8 cellular contexts compared by ENCODE assay signal in the genomic region with DNA sequence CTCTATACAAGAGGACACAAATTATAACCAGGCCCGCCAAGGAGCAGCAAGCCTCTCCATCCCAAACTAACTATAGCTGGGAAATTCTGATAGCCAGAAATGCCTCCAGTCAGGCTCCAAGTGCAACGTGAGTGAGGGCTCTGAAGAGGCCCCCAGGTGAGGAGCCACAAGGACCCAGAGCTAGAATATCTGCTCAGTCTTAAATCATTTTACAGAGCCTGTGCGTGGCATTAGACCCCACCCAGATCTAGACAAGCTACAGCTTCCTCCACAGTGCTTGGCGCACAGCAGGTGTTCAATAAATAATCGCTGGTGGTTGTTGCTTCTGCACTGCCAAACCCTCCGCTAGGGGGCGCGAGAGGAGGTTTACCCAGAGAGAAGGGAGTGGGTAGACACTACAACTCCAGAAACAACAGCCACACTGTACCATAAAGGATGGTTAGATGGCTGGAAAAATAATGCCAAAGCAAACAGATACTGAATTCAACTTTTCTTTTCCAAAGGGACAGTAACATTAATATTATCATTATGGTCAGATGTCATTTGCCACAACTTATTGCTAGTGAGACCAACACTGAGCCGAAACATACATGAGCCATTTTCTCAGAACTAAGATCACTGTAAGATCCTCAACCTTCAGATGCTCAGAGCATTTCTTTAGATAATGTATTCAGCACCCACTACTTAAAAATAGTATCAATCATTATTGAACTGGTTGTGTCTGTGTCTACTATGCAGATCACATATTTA. TPM values are rescaled to one million over a fixed set of nuclear protein-coding genes. Genes with fewer than 3 reads are reported as not detected.
DNase-seq lines count a peak whose midpoint lies in the region; ATAC-seq and TF ChIP-seq lines count a peak whose summit lies in the region.

No MANE protein-coding gene starts in this region.

- CTCF ChIA-PET in AG04450 (lab: Charles Lee) = interaction anchor here (0.6 kb wide), 2 partner anchors 45 to 526 kb away, joined by 7 to 15 read pairs; no protein-coding TSS in a partner anchor
- CTCF ChIA-PET in GM10248 (lab: Yijun Ruan, JAX) = interaction anchor here (0.8 to 1.3 kb wide), 7 partner anchors 9 to 712 kb away, joined by 3 to 5 read pairs (median 4); no protein-coding TSS in a partner anchor

- peaks cover 2% of the 10 kb centered on the region for H3K36me3 Mint-ChIP-seq in neural crest cell (ENCODE audit: low read depth)

- H3K4me1 Mint-ChIP-seq in neural crest cell = peaks cover 40% of the 10 kb centered on the region

- H3K27ac ChIP-seq in AG04450 (ENCODE audit: low read depth, low read length) = no peak overlapping the region
- no peak overlapping the region for H3K27ac ChIP-seq in body of pancreas

- H3K36me3 ChIP-seq in body of pancreas (replicated peaks in 1 of 2; ENCODE audit: insufficient read depth in 1 of 2, low read depth in 2 of 2) = no peaks in the 10 kb centered on the region

- DNase-seq in AG04450 (ENCODE audit: low read depth, low spot score) (no peak), GM10248 (ENCODE audit: extremely low spot score) (peak; percentile 52), NCI-H524 treated with DMSO at 0.1 percent for 48 hours (lab: John Stamatoyannopoulos, UW) (peak; percentile 9), body of pancreas (peak in 3 of 4 donors; percentile 5 to 31 (median 20)), neural crest cell (ENCODE audit: low read depth, low spot score) (peak; percentile 73)

- H3K9me3 Mint-ChIP-seq in neural crest cell = no peaks in the 10 kb centered on the region

- peaks cover 98% of the 10 kb centered on the region for H3K27me3 Mint-ChIP-seq in neural crest cell (ENCODE audit: low read depth)

- peaks cover 5% of the 10 kb centered on the region for H3K4me1 ChIP-seq in body of pancreas

- whole genome bisulfite sequencing in body of pancreas, 2 donors = 10 to 17% methylated on average over 8 to 9 of the region's 9 CpGs

- H3K4me3 Mint-ChIP-seq in neural crest cell = peak overlapping the region; percentile 25

- no peak overlapping the region for H3K27ac Mint-ChIP-seq in neural crest cell (ENCODE audit: unreplicated experiment)

- peaks cover 8% of the 10 kb centered on the region; the same call in 1 of the 2 replicates for H3K9me3 ChIP-seq in AG04450 (ENCODE audit: control insufficient read depth, insufficient read depth, low read length)
- no peaks in the 10 kb centered on the region for H3K9me3 ChIP-seq in body of pancreas

- intact Hi-C loops in body of pancreas (cut with DNase I) = no loop called here

- TF ChIP-seq CTCF in AG04450 (IDR thresholded peaks at IDR 0.05; ENCODE audit: low read depth, low read length) (peak; percentile 47), GM10248 (IDR thresholded peaks at IDR 0.05; ENCODE audit: control extremely low read depth, extremely low read depth, low read depth, missing control alignments) (peak; percentile 55), body of pancreas (IDR thresholded peaks at IDR 0.05) (peak in 3 of 7 experiments; percentile 9 to 31 (median 22)), neural crest cell (conservative IDR thresholded peaks at IDR 0.05) (peak; percentile 76)

- POLR2A ChIA-PET in AG04450 (lab: Yijun Ruan, JAX) (no interaction called here), GM10248 (lab: Yijun Ruan, JAX) (no interaction called here)

- peaks cover 78% of the 10 kb centered on the region for H3K27me3 ChIP-seq in AG04450 (ENCODE audit: control insufficient read depth, insufficient read depth, low read length)
- H3K27me3 ChIP-seq in body of pancreas = peaks cover 0 to 30% of the 10 kb centered on the region in 2 donors

- no peak for TF ChIP-seq POLR2A in body of pancreas (IDR thresholded peaks at IDR 0.05)

- ATAC-seq in HG02870 (IDR thresholded peaks at IDR 0.05; ENCODE audit: unreplicated experiment) = peak; percentile 47
- ATAC-seq in body of pancreas = no peak
- no peak for ATAC-seq in GM21447 (IDR thresholded peaks at IDR 0.05; ENCODE audit: unreplicated experiment)
- no peak for ATAC-seq in HG03196 (IDR thresholded peaks at IDR 0.05; ENCODE audit: unreplicated experiment)

- H3K4me3 ChIP-seq in AG04450 (ENCODE audit: low read depth, low read length) = no peak overlapping the region
- no peak overlapping the region for H3K4me3 ChIP-seq in body of pancreas

RNA-seq across cellular contexts. Expression of a gene that starts 44.5 kb away (rescaled TPM):
- not detected in 2 replicates for polyA plus RNA-seq in AG04450 (2011; rRNA removed)
- not detected in 2 replicates for polyA minus RNA-seq in AG04450 (2011; rRNA and poly(A)+ RNA removed)
- not detected for total RNA-seq in body of pancreas
- 4.5 and 6.1 TPM in 2 replicates for total RNA-seq in neural crest cell

RNA-seq across cellular contexts. Expression of a gene that starts 47.3 kb away (rescaled TPM):
- polyA plus RNA-seq in AG04450 (2011; rRNA removed) = not detected in 2 replicates
- polyA minus RNA-seq in AG04450 (2011; rRNA and poly(A)+ RNA removed) = not detected in 2 replicates
- total RNA-seq in body of pancreas (not detected), neural crest cell (54.3 and 64.5 TPM in 2 replicates)

Comparison
In these comparisons a context has a peak if more than half of its experiments do, and no peak if none do; other contexts are left out.
1. RNA of a gene that starts 47.3 kb away (total RNA-seq): 54.3 to 64.5 TPM in neural crest cell; not detected in body of pancreas; every median in the first group is over 10 times any median in the second.